ENCODE assay signal across 8 cellular contexts in genomic region chr3:179348325-179349013, GRCh38. TPM values are rescaled to one million over a fixed set of nuclear protein-coding genes. Genes with fewer than 3 reads are reported as not detected.
DNase-seq lines count a peak whose midpoint lies in the region; ATAC-seq and TF ChIP-seq lines count a peak whose summit lies in the region.

No MANE protein-coding gene starts in this region.

- peak in 1 of 3 donors; percentile 39 for DNase-seq in CD4-positive, CD25-positive, alpha-beta regulatory T cell
- DNase-seq in stimulated activated naive CD8-positive, alpha-beta T cell treated with anti-CD3 and anti-CD28 coated beads, Interleukin-15, amount 100 ng/mL, for 72 hours: no peak
- no peak for DNase-seq in 8988T
- DNase-seq in NCI-H2196 treated with DMSO at 0.1 percent for 48 hours (lab: John Stamatoyannopoulos, UW; ENCODE audit: unreplicated experiment): no peak

- peak overlapping the region; percentile 97 to 99 (median 98) for H3K4me3 Mint-ChIP-seq in CD4-positive, CD25-positive, alpha-beta regulatory T cell
- peak overlapping the region; percentile 93 to 94 for H3K4me3 Mint-ChIP-seq in stimulated activated naive CD8-positive, alpha-beta T cell treated with anti-CD3 and anti-CD28 coated beads, Interleukin-15, amount 100 ng/mL, for 72 hours

- ATAC-seq in CD4-positive, CD25-positive, alpha-beta regulatory T cell (ENCODE audit: low read depth in 2 of 2): no peak
- ATAC-seq in GM19328 (IDR thresholded peaks at IDR 0.05; ENCODE audit: unreplicated experiment): peak; percentile 62
- ATAC-seq in HG03432 (IDR thresholded peaks at IDR 0.05; ENCODE audit: unreplicated experiment): peak; percentile 59
- peak; percentile 27 for ATAC-seq in stimulated activated naive CD8-positive, alpha-beta T cell treated with anti-CD3 and anti-CD28 coated beads, Interleukin-15, amount 100 ng/mL, for 72 hours

- H3K36me3 Mint-ChIP-seq in CD4-positive, CD25-positive, alpha-beta regulatory T cell: peaks cover 14% of the 10 kb centered on the region

- peaks cover 24% of the 10 kb centered on the region for H3K4me1 ChIP-seq in CD4-positive, CD25-positive, alpha-beta regulatory T cell (ENCODE audit: control insufficient read depth, insufficient read depth, low read length, poor library complexity, severe bottlenecking)

- no peaks in the 10 kb centered on the region for H3K27me3 Mint-ChIP-seq in CD4-positive, CD25-positive, alpha-beta regulatory T cell
- no peaks in the 10 kb centered on the region for H3K27me3 Mint-ChIP-seq in stimulated activated naive CD8-positive, alpha-beta T cell treated with anti-CD3 and anti-CD28 coated beads, Interleukin-15, amount 100 ng/mL, for 72 hours

- no peak for TF ChIP-seq CTCF in WI38 (IDR thresholded peaks at IDR 0.05; ENCODE audit: low read depth, low read length)

- H3K27ac ChIP-seq in CD4-positive, CD25-positive, alpha-beta regulatory T cell (ENCODE audit: insufficient read depth, low read length, poor library complexity, severe bottlenecking): peak overlapping the region; percentile 77

- peak overlapping the region; percentile 93 to 99 (median 98) for H3K27ac Mint-ChIP-seq in CD4-positive, CD25-positive, alpha-beta regulatory T cell
- peak overlapping the region; percentile 84 to 96 for H3K27ac Mint-ChIP-seq in stimulated activated naive CD8-positive, alpha-beta T cell treated with anti-CD3 and anti-CD28 coated beads, Interleukin-15, amount 100 ng/mL, for 72 hours

- H3K36me3 ChIP-seq in CD4-positive, CD25-positive, alpha-beta regulatory T cell (ENCODE audit: control insufficient read depth, insufficient read depth, low read length): peaks cover 26% of the 10 kb centered on the region

- no peaks in the 10 kb centered on the region for H3K9me3 Mint-ChIP-seq in CD4-positive, CD25-positive, alpha-beta regulatory T cell
- H3K9me3 Mint-ChIP-seq in stimulated activated naive CD8-positive, alpha-beta T cell treated with anti-CD3 and anti-CD28 coated beads, Interleukin-15, amount 100 ng/mL, for 72 hours: no peaks in the 10 kb centered on the region

- no peaks in the 10 kb centered on the region for H3K9me3 ChIP-seq in CD4-positive, CD25-positive, alpha-beta regulatory T cell (ENCODE audit: control insufficient read depth in 2 of 2, low read length in 2 of 2)

- no peaks in the 10 kb centered on the region for H3K27me3 ChIP-seq in CD4-positive, CD25-positive, alpha-beta regulatory T cell (ENCODE audit: control insufficient read depth, insufficient read depth, low read length)

- peak overlapping the region; percentile 95 for H3K4me3 ChIP-seq in CD4-positive, CD25-positive, alpha-beta regulatory T cell (ENCODE audit: low read depth, low read length)
- H3K4me3 ChIP-seq in WI38 (ENCODE audit: low read depth, low read length): peak overlapping the region; percentile 90
- peak overlapping the region; percentile 83 for H3K4me3 ChIP-seq in iPS-11a (ENCODE audit: low read depth, low read length)

- H3K4me1 Mint-ChIP-seq in CD4-positive, CD25-positive, alpha-beta regulatory T cell: peaks cover 15 to 37% (median 22%) of the 10 kb centered on the region in 4 donors
- peaks cover 15% of the 10 kb centered on the region for H3K4me1 Mint-ChIP-seq in stimulated activated naive CD8-positive, alpha-beta T cell treated with anti-CD3 and anti-CD28 coated beads, Interleukin-15, amount 100 ng/mL, for 72 hours

RNA-seq across cellular contexts. Expression of gene MFN1, which starts 1.0 kb away (rescaled TPM):
- 45.6 TPM for total RNA-seq in CD4-positive, CD25-positive, alpha-beta regulatory T cell
- 10 to 100 TPM; 10.5 to 14.2 (median 10.7) TPM for polyA plus RNA-seq in CD4-positive, CD25-positive, alpha-beta regulatory T cell

RNA-seq across cellular contexts. Expression of gene ZNF639, which starts 25.6 kb away (rescaled TPM):
- 58.8 TPM for total RNA-seq in CD4-positive, CD25-positive, alpha-beta regulatory T cell
- 10 to 100 TPM; 41.9 to 55.0 (median 49.9) TPM for polyA plus RNA-seq in CD4-positive, CD25-positive, alpha-beta regulatory T cell

Comparison
In these comparisons a context has a peak if more than half of its experiments do, and no peak if none do; other contexts are left out.
1. ATAC-seq: peak in GM19328 (single experiment), HG03432 (single experiment) and stimulated activated naive CD8-positive, alpha-beta T cell treated with anti-CD3 and anti-CD28 coated beads, Interleukin-15, amount 100 ng/mL, for 72 hours (single experiment); none in CD4-positive, CD25-positive, alpha-beta regulatory T cell (0 of 2).
2. Peak in every context shown above with its lines, with median percentiles within 50 percentile points of each other: H3K4me3 ChIP-seq.